21 cellular contexts compared by ENCODE assay signal in genomic region chr10:90738885-90739284, GRCh38.
DNase-seq lines count a peak whose midpoint lies in the region; ATAC-seq and TF ChIP-seq lines count a peak whose summit lies in the region.
"Had no signal": no experiment of that assay in that cellular context is flagged by ENCODE, and none has a peak within 500 bp of the region (broad histone marks: within the 10 kb centered on the region; RNA-seq: fewer than 3 reads in every experiment).

No MANE protein-coding gene starts in this region.

- H3K27me3 ChIP-seq in AG04450 (ENCODE audit: control insufficient read depth, insufficient read depth, low read length) (no peaks in the 10 kb centered on the region), body of pancreas (no peaks in the 10 kb centered on the region)
- H3K27me3 ChIP-seq: SJCRH30 had no signal

- WGBS in body of pancreas, 2 donors: 51 to 58% methylated on average over 2 of the region's 2 CpGs

- DNase-seq in AG04450 (ENCODE audit: low read depth, low spot score) (peak; percentile 20), NCI-H1694 (lab: John Stamatoyannopoulos, UW) (peak; percentile 69), amniotic epithelial cell (ENCODE audit: low read depth) (peak; percentile 57), iris pigment epithelial cell (ENCODE audit: low read depth) (peak; percentile 59), body of pancreas (no peak), SHP77 treated with DMSO at 0.1 percent for 48 hours (lab: John Stamatoyannopoulos, UW) (no peak)
- DNase-seq in activated CD4-positive, alpha-beta T cell treated with anti-CD3 and anti-CD28 coated beads for 36 hours: no peak
- DNase-seq: 8988T, ACHN, Calu3, NCI-H1048, NCI-H1417, NCI-H187, NCI-H2107, NCI-H510A, NCI-H69, PC-3, SJCRH30 had no signal

- no peaks in the 10 kb centered on the region for H3K4me1 ChIP-seq in body of pancreas
- H3K4me1 ChIP-seq: SJCRH30 had no signal

- H3K27ac ChIP-seq in AG04450 (ENCODE audit: low read depth, low read length) (no peak overlapping the region), body of pancreas (no peak overlapping the region)
- H3K27ac ChIP-seq: HL-60, SJCRH30 had no signal

- H3K4me1 Mint-ChIP-seq in activated CD4-positive, alpha-beta T cell treated with anti-CD3 and anti-CD28 coated beads for 36 hours: no peaks in the 10 kb centered on the region

- no peak for TF ChIP-seq CTCF in AG04450 (IDR thresholded peaks at IDR 0.05; ENCODE audit: low read depth, low read length)
- TF ChIP-seq CTCF in body of pancreas (IDR thresholded peaks at IDR 0.05): no peak

- no peak for TF ChIP-seq POLR2A in body of pancreas (IDR thresholded peaks at IDR 0.05)

- ATAC-seq in HG03108 (IDR thresholded peaks at IDR 0.05; ENCODE audit: unreplicated experiment) (no peak), body of pancreas (no peak)
- no peak for ATAC-seq in activated CD4-positive, alpha-beta T cell treated with anti-CD3 and anti-CD28 coated beads for 36 hours
- ATAC-seq: PC-3, SK-N-SH treated with all-trans-retinoic acid at 6 μM for 48 hours had no signal

- CTCF ChIA-PET in AG04450 (lab: Charles Lee): interaction anchor here (0.9 to 2.2 kb wide), 3 partner anchors 12 to 450 kb away, joined by 4 to 6 read pairs (median 5); no protein-coding TSS in a partner anchor
- CTCF ChIA-PET in activated CD4-positive, alpha-beta T cell treated with anti-CD3 and anti-CD28 coated beads for 36 hours (lab: Charles Lee): interaction anchor here (1.1 kb wide), 1 partner anchor 12 kb away, joined by 4 read pairs; no protein-coding TSS in a partner anchor

- H3K4me3 ChIP-seq in AG04450 (ENCODE audit: low read depth, low read length) (no peak overlapping the region), body of pancreas (no peak overlapping the region)
- H3K4me3 ChIP-seq: SJCRH30 had no signal

- no peaks in the 10 kb centered on the region for H3K9me3 ChIP-seq in AG04450 (ENCODE audit: control insufficient read depth, insufficient read depth, low read length)
- no peaks in the 10 kb centered on the region for H3K9me3 ChIP-seq in body of pancreas
- H3K9me3 ChIP-seq: SJCRH30 had no signal

- no peak overlapping the region for H3K27ac Mint-ChIP-seq in activated CD4-positive, alpha-beta T cell treated with anti-CD3 and anti-CD28 coated beads for 36 hours

- H3K4me3 Mint-ChIP-seq in activated CD4-positive, alpha-beta T cell treated with anti-CD3 and anti-CD28 coated beads for 36 hours: no peak overlapping the region

- no peaks in the 10 kb centered on the region for H3K9me3 Mint-ChIP-seq in activated CD4-positive, alpha-beta T cell treated with anti-CD3 and anti-CD28 coated beads for 36 hours (ENCODE audit: low read depth)

- POLR2A ChIA-PET in AG04450 (lab: Yijun Ruan, JAX): no interaction called here
- POLR2A ChIA-PET in activated CD4-positive, alpha-beta T cell treated with anti-CD3 and anti-CD28 coated beads for 36 hours (lab: Charles Lee): no interaction called here

- H3K36me3 ChIP-seq in body of pancreas (replicated peaks in 1 of 2; ENCODE audit: insufficient read depth in 1 of 2, low read depth in 2 of 2): no peaks in the 10 kb centered on the region
- H3K36me3 ChIP-seq: SJCRH30 had no signal

- intact Hi-C loops in body of pancreas (cut with DNase I): no loop called here
- intact Hi-C loops in activated CD4-positive, alpha-beta T cell treated with anti-CD3 and anti-CD28 coated beads for 36 hours (cut with DNase I, micrococcal nuclease): no loop called here

- no peaks in the 10 kb centered on the region for H3K36me3 Mint-ChIP-seq in activated CD4-positive, alpha-beta T cell treated with anti-CD3 and anti-CD28 coated beads for 36 hours (ENCODE audit: low read depth)

- H3K27me3 Mint-ChIP-seq in activated CD4-positive, alpha-beta T cell treated with anti-CD3 and anti-CD28 coated beads for 36 hours: peaks cover 10% of the 10 kb centered on the region

Comparison
In these comparisons a context has a peak if more than half of its experiments do, and no peak if none do; other contexts are left out.
1. DNase-seq: peak in AG04450 (single experiment), NCI-H1694 (single experiment), amniotic epithelial cell (single experiment) and iris pigment epithelial cell (single experiment); none in body of pancreas (0 of 4), SHP77 treated with DMSO at 0.1 percent for 48 hours (single experiment) and activated CD4-positive, alpha-beta T cell treated with anti-CD3 and anti-CD28 coated beads for 36 hours (single experiment).